Comparison of ENCODE assay signal across 9 cellular contexts in the genomic region with DNA sequence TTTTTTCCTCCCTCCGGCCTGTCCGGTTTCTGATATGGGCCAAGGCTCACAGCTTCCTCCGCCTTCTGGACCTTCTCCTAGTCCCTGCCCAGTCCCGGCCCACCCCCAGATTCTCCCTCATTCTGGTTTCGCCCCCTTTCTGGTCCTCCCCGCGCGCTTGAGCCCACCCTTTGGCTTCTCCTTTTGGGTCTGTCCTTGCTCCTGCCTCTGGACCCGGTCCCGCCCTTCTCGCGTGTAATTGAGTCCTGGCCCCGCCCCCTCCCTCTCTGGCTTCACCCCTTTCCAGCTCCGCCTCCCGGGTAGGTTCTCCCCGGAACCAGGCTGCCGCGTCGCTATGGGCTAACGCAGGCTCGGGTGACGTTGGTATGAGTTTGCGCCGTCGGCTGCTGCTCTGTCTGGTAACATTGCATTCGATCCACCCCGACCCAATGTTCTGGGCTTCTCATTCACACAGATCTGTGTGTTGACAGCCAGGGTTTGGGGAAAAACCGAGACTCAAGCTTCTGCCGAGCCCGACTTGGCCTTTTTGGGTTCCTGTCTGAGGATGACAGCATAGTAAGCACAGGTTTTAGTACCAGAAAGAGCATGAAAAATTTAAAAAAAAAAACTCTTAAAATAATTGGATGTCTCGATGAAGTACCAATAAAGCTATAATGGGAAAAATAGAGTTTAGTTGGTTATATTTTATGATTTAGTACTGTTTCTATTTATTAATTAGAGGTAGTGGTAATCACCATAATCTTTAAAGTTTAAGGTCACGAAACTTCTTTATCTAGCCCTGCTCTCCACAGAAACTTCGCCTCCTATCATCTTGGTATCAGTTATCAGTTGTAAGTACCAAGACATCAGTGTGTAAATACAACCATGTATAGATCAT. TPM values are rescaled to one million over a fixed set of nuclear protein-coding genes. Genes with fewer than 3 reads are reported as not detected.
DNase-seq lines count a peak whose midpoint lies in the region; ATAC-seq and TF ChIP-seq lines count a peak whose summit lies in the region.
"Had no signal": no experiment of that assay in that cellular context is flagged by ENCODE, and none has a peak within 500 bp of the region (broad histone marks: within the 10 kb centered on the region; RNA-seq: fewer than 3 reads in every experiment).

No MANE protein-coding gene starts in this region.

- H3K9me3 Mint-ChIP-seq in activated CD8-positive, alpha-beta T cell treated with anti-CD3 and anti-CD28 coated beads for 36 hours = peaks cover 8% of the 10 kb centered on the region

- H3K4me2 ChIP-seq in BLaER1 treated with 17β-estradiol and CSF1 and Interleukin-3, amounts not matched to agents 10 nM and 100 nM = peak overlapping the region; percentile 78 to 97 (median 91)

- peaks cover 0 to 10% (median 0%) of the 10 kb centered on the region in 11 experiments; a peak in 1 of 22 replicates for H4K20me1 ChIP-seq in BLaER1 treated with 17β-estradiol and CSF1 and Interleukin-3, amounts not matched to agents 10 nM and 100 nM

- H3K27me3 Mint-ChIP-seq in activated CD8-positive, alpha-beta T cell treated with anti-CD3 and anti-CD28 coated beads for 36 hours = peaks cover 2% of the 10 kb centered on the region

- H3K27me3 ChIP-seq in BLaER1 treated with 17β-estradiol and CSF1 and Interleukin-3, amounts not matched to agents 10 nM and 100 nM = peaks cover 0 to 22% (median 17%) of the 10 kb centered on the region in 11 experiments; a peak in 14 of 22 replicates
- H3K27me3 ChIP-seq in HL-60 (ENCODE audit: insufficient read depth, poor library complexity, severe bottlenecking) = no peaks in the 10 kb centered on the region
- H3K27me3 ChIP-seq in ectodermal cell (ENCODE audit: control insufficient read depth, insufficient read depth, low read length, poor library complexity, severe bottlenecking) = peaks cover 14% of the 10 kb centered on the region

- H3K4me1 ChIP-seq in BLaER1 treated with 17β-estradiol and CSF1 and Interleukin-3, amounts not matched to agents 10 nM and 100 nM = peaks cover 42 to 55% (median 49%) of the 10 kb centered on the region in 10 experiments
- H3K4me1 ChIP-seq in ectodermal cell (ENCODE audit: control insufficient read depth, insufficient read depth, low read length) = no peaks in the 10 kb centered on the region

- H3K4me3 ChIP-seq in BLaER1 treated with 17β-estradiol and CSF1 and Interleukin-3, amounts not matched to agents 10 nM and 100 nM = peak overlapping the region; percentile 50 to 73 (median 63)
- H3K4me3 ChIP-seq in HL-60 (replicated peaks; ENCODE audit: insufficient read depth, low read length) = peak overlapping the region; percentile 70
- H3K4me3 ChIP-seq in ectodermal cell (ENCODE audit: insufficient read depth, low read depth, low read length) = peak overlapping the region; percentile 60

- no peaks in the 10 kb centered on the region for H3K36me3 ChIP-seq in BLaER1 treated with 17β-estradiol and CSF1 and Interleukin-3, amounts not matched to agents 10 nM and 100 nM
- no peaks in the 10 kb centered on the region for H3K36me3 ChIP-seq in ectodermal cell (ENCODE audit: control insufficient read depth, insufficient read depth, low read length)

- peak overlapping the region; percentile 100 for H3K27ac Mint-ChIP-seq in activated CD8-positive, alpha-beta T cell treated with anti-CD3 and anti-CD28 coated beads for 36 hours

- POLR2A ChIA-PET in activated CD8-positive, alpha-beta T cell treated with anti-CD3 and anti-CD28 coated beads for 36 hours (lab: Charles Lee) = interaction anchor here (1.0 to 8.7 kb wide), 11 partner anchors 10 to 239 kb away, joined by 3 to 113 read pairs (median 4); a partner anchor contains a TSS

- H3K9ac ChIP-seq in BLaER1 treated with 17β-estradiol and CSF1 and Interleukin-3, amounts not matched to agents 10 nM and 100 nM = peak overlapping the region; percentile 60 to 90 (median 77)

- peak overlapping the region; percentile 94 for H3K4me3 Mint-ChIP-seq in activated CD8-positive, alpha-beta T cell treated with anti-CD3 and anti-CD28 coated beads for 36 hours

- peak; percentile 91 to 98 for DNase-seq in HL-60 (ENCODE audit: low read depth in 1 of 2, low spot score in 1 of 2)
- DNase-seq in NCI-H82 treated with DMSO at 0.1 percent for 48 hours (lab: John Stamatoyannopoulos, UW; ENCODE audit: unreplicated experiment) = peak; percentile 97
- DNase-seq in activated CD8-positive, alpha-beta T cell treated with anti-CD3 and anti-CD28 coated beads for 36 hours = peak; percentile 100
- DNase-seq in lung microvascular endothelial cell (ENCODE audit: low read depth in 2 of 2) = peak; percentile 90 to 96
- peak; percentile 97 to 99 (median 98) for DNase-seq in stimulated activated CD4-positive, alpha-beta T cell treated with anti-CD3 and anti-CD28 coated beads, TNF-alpha, amount 100 ng/mL, for 48 hours (ENCODE audit: low read depth in 3 of 3)

- TF ChIP-seq CTCF in HL-60 (IDR thresholded peaks at IDR 0.05; ENCODE audit: insufficient read depth, low read length) = no peak
- no peak for TF ChIP-seq CTCF in activated CD8-positive, alpha-beta T cell treated with anti-CD3 and anti-CD28 coated beads for 36 hours (IDR thresholded peaks at IDR 0.05)

- CTCF ChIA-PET in activated CD8-positive, alpha-beta T cell treated with anti-CD3 and anti-CD28 coated beads for 36 hours (lab: Charles Lee) = interaction anchor here (1.4 to 5.9 kb wide), 5 partner anchors 14 to 184 kb away, joined by 5 to 37 read pairs (median 8); a partner anchor contains a TSS

- peaks cover 61% of the 10 kb centered on the region for H3K4me1 Mint-ChIP-seq in activated CD8-positive, alpha-beta T cell treated with anti-CD3 and anti-CD28 coated beads for 36 hours (ENCODE audit: low read depth)

- no peaks in the 10 kb centered on the region for H3K9me3 ChIP-seq in BLaER1 treated with 17β-estradiol and CSF1 and Interleukin-3, amounts not matched to agents 10 nM and 100 nM (replicated peaks in 1 of 11)
- H3K9me3 ChIP-seq in ectodermal cell (ENCODE audit: control insufficient read depth, low read length) = no peaks in the 10 kb centered on the region

- whole genome bisulfite sequencing in ectodermal cell, 2 experiments = 8% methylated on average over 33 of the region's 33 CpGs

- ATAC-seq in GM19452 (IDR thresholded peaks at IDR 0.05; ENCODE audit: unreplicated experiment) = peak; percentile 35
- peak; percentile 49 for ATAC-seq in activated CD8-positive, alpha-beta T cell treated with anti-CD3 and anti-CD28 coated beads for 36 hours

- H3K36me3 Mint-ChIP-seq in activated CD8-positive, alpha-beta T cell treated with anti-CD3 and anti-CD28 coated beads for 36 hours (ENCODE audit: low read depth) = peaks cover 12% of the 10 kb centered on the region

- peak overlapping the region in 10 of 11 experiments; percentile 14 to 87 (median 70); a peak in 20 of 22 replicates for H3K27ac ChIP-seq in BLaER1 treated with 17β-estradiol and CSF1 and Interleukin-3, amounts not matched to agents 10 nM and 100 nM
- H3K27ac ChIP-seq in HL-60 (replicated peaks) = peak overlapping the region; percentile 76
- no peak overlapping the region for H3K27ac ChIP-seq in ectodermal cell (ENCODE audit: insufficient read depth, low read depth, low read length, poor library complexity, severe bottlenecking)

- intact Hi-C loops in activated CD8-positive, alpha-beta T cell treated with anti-CD3 and anti-CD28 coated beads for 36 hours (cut with micrococcal nuclease) = no loop called here

RNA-seq across cellular contexts. Expression of a gene that starts 14.8 kb away (rescaled TPM):
- 10 to 100 TPM; 28.6 to 31.2 TPM for total RNA-seq in activated CD8-positive, alpha-beta T cell treated with anti-CD3 and anti-CD28 coated beads for 36 hours
- 9.8 TPM for polyA plus RNA-seq in ectodermal cell (2013, experiment 1 of 4)
- 10.2 TPM for polyA plus RNA-seq in ectodermal cell (2013, experiment 2 of 4)
- 5.8 TPM for polyA plus RNA-seq in ectodermal cell (2013, experiment 3 of 4)
- 6.4 TPM for polyA plus RNA-seq in ectodermal cell (2013, experiment 4 of 4)
- total RNA-seq in lung microvascular endothelial cell = 33.3 and 36.7 TPM in 2 replicates

RNA-seq across cellular contexts. Expression of a gene that starts 29.0 kb away (rescaled TPM):
- under 1 TPM in 1 of 2 experiments, not detected in 1; 0.14 TPM for total RNA-seq in activated CD8-positive, alpha-beta T cell treated with anti-CD3 and anti-CD28 coated beads for 36 hours
- polyA plus RNA-seq in ectodermal cell (2013, experiment 1 of 4) = not detected
- polyA plus RNA-seq in ectodermal cell (2013, experiment 2 of 4) = 0.07 TPM
- polyA plus RNA-seq in ectodermal cell (2013, experiment 3 of 4) = not detected
- not detected for polyA plus RNA-seq in ectodermal cell (2013, experiment 4 of 4)
- 0.20 and 0.22 TPM in 2 replicates for total RNA-seq in lung microvascular endothelial cell
- total RNA-seq: T-helper 2 cell treated with Interferon-gamma antibody and Interleukin-4, amounts not matched to agents 100 ng/mL and 5 ng/mL, for 36 hours had no signal
